9 cellular contexts compared by ENCODE assay signal in the genomic region with DNA sequence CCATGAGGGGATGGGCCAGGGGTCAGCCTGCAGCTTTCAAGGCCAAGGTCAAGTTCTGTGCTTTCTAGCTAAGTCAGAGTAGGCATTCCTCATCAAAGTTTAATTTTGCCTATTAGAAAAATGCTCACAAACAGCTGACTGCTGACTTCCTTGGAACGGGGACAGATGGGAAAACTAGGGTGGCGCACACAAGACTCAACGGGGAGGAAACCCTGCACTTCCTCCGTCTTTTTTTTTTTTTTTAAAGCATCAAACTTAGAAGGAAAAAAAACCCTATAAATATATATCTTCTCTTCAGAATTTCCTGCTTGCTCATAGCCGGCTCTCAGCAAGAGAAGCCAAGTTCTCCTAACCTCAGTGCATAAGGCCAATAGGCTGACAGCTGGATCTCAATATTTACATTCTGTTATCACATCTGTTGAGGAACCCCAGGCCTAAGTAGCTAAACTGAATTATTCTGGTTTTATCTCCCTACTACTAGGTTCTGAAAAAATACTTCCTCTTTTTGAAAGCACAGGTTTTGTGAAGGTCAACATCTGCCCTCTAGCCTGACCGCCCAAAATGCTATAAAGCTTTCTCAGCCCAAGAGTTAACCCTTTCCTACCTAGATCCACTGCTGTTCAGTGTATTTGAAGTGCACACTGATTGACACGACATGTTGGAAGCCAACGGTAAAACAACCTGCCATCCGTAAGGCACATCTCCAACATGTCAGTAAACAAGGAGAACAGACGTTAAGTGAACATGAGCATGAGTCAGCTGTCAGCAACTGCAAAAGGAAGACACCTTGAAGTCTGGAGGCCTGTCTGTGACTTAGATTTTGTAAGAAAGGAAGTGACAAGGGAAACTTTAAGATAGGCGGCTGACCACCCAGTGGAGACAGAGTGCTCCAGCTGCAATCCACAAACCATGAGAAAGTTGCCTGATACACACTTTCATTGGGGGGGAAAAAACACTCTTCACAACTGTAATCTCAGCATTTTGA.
A peak's percentile ranks its signal among the peaks of the same experiment; 100 is the strongest.
DNase-seq lines count a peak whose midpoint lies in the region; ATAC-seq and TF ChIP-seq lines count a peak whose summit lies in the region.
"Had no signal": no experiment of that assay in that cellular context is flagged by ENCODE, and none has a peak within 500 bp of the region (broad histone marks: within the 10 kb centered on the region; RNA-seq: fewer than 3 reads in every experiment).

No MANE protein-coding gene starts in this region.

- H2AFZ ChIP-seq in neural cell (ENCODE audit: low read depth, low read length), result no peak overlapping the region

- H3F3A ChIP-seq in neural cell (ENCODE audit: insufficient read depth, low read length, poor library complexity, severe bottlenecking), result no peaks in the 10 kb centered on the region

- H3K9ac ChIP-seq in neural cell (ENCODE audit: low read length), result no peak overlapping the region

- ATAC-seq in HG03103 (IDR thresholded peaks at IDR 0.05; ENCODE audit: low read depth, unreplicated experiment), result peak; percentile 72
- ATAC-seq in HG02840 (IDR thresholded peaks at IDR 0.05; ENCODE audit: low FRiP score, unreplicated experiment), result no peak
- no peak for ATAC-seq in GM18502 (IDR thresholded peaks at IDR 0.05; ENCODE audit: poor library complexity, unreplicated experiment)

- intact Hi-C loops in activated naive CD4-positive, alpha-beta T cell treated with anti-CD3 and anti-CD28 coated beads for 36 hours (cut with micrococcal nuclease), result no loop called here

- no peaks in the 10 kb centered on the region for H3K9me3 ChIP-seq in neural cell (ENCODE audit: low read length)

- H3K27ac Mint-ChIP-seq in activated naive CD4-positive, alpha-beta T cell treated with anti-CD3 and anti-CD28 coated beads for 36 hours, result no peak overlapping the region

- no peaks in the 10 kb centered on the region for H3K9me2 ChIP-seq in neural cell (ENCODE audit: insufficient read depth, low read length)

- H3K27me3 ChIP-seq in neural cell (ENCODE audit: insufficient read depth, low read depth, low read length), result no peaks in the 10 kb centered on the region

- H3K9me3 Mint-ChIP-seq in activated naive CD4-positive, alpha-beta T cell treated with anti-CD3 and anti-CD28 coated beads for 36 hours, result no peaks in the 10 kb centered on the region

- TF ChIP-seq CTCF in neural cell (IDR thresholded peaks at IDR 0.05; ENCODE audit: poor library complexity, severe bottlenecking), result no peak

- no peaks in the 10 kb centered on the region for H3K79me2 ChIP-seq in neural cell (replicated peaks; ENCODE audit: insufficient read depth, low read length)

- H3K4me2 ChIP-seq in neural cell (ENCODE audit: low read length), result no peak overlapping the region

- peak; percentile 15 for DNase-seq in activated naive CD4-positive, alpha-beta T cell treated with anti-CD3 and anti-CD28 coated beads for 36 hours
- DNase-seq in activated naive CD4-positive, alpha-beta T cell treated with anti-CD3 and anti-CD28 coated beads, Interleukin-2, amount 50 U/mL, for 16 hours, result no peak
- peak; percentile 67 for DNase-seq in SKM-1 treated with dmso at 0.1 percent for 144 hours (lab: John Stamatoyannopoulos, UW; ENCODE audit: unreplicated experiment)
- DNase-seq in NCI-H128 (lab: John Stamatoyannopoulos, UW; ENCODE audit: unreplicated experiment), result no peak
- DNase-seq: NCI-H2081 treated with DMSO at 0.1 percent for 48 hours had no signal

- no peaks in the 10 kb centered on the region for H3K36me3 Mint-ChIP-seq in activated naive CD4-positive, alpha-beta T cell treated with anti-CD3 and anti-CD28 coated beads for 36 hours (ENCODE audit: low read depth)

- H3K4me3 Mint-ChIP-seq in activated naive CD4-positive, alpha-beta T cell treated with anti-CD3 and anti-CD28 coated beads for 36 hours, result no peak overlapping the region

- CTCF ChIA-PET in activated naive CD4-positive, alpha-beta T cell treated with anti-CD3 and anti-CD28 coated beads for 36 hours (lab: Charles Lee), result interaction anchor here (0.6 kb wide), 1 partner anchor 105 kb away, joined by 7 read pairs; no protein-coding TSS in a partner anchor

- no peaks in the 10 kb centered on the region for H3K36me3 ChIP-seq in neural cell (ENCODE audit: insufficient read depth, low read length)

- no peak for TF ChIP-seq RAD21 in neural cell (conservative IDR thresholded peaks at IDR 0.05)

- TF ChIP-seq EP300 in neural cell (conservative IDR thresholded peaks at IDR 0.05; ENCODE audit: poor library complexity, severe bottlenecking), result peak; percentile 88

- peaks cover 13% of the 10 kb centered on the region for H3K4me1 Mint-ChIP-seq in activated naive CD4-positive, alpha-beta T cell treated with anti-CD3 and anti-CD28 coated beads for 36 hours (ENCODE audit: low read depth)

- no peak overlapping the region for H3K27ac ChIP-seq in neural cell (ENCODE audit: low read length)

- H4K20me1 ChIP-seq in neural cell (ENCODE audit: insufficient read depth), result no peaks in the 10 kb centered on the region

- no peak overlapping the region for H3K4me3 ChIP-seq in neural cell (ENCODE audit: low read length)

- H3K27me3 Mint-ChIP-seq in activated naive CD4-positive, alpha-beta T cell treated with anti-CD3 and anti-CD28 coated beads for 36 hours (ENCODE audit: low read depth), result peaks cover 10% of the 10 kb centered on the region

TF ChIP-seq in neural cell, 6 proteins besides CTCF, POLR2A, EP300 and RAD21:
- TF ChIP-seq POLR2AphosphoS5 (IDR thresholded peaks at IDR 0.05) (peak; percentile 96), SMC3 (conservative IDR thresholded peaks at IDR 0.05; ENCODE audit: poor library complexity) (no peak), EZH2 (IDR thresholded peaks at IDR 0.05; ENCODE audit: borderline replicate concordance, insufficient read depth, low read length, poor library complexity, severe bottlenecking) (no peak), TAF1 (IDR thresholded peaks at IDR 0.05; ENCODE audit: low read depth) (no peak), MXI1 (conservative IDR thresholded peaks at IDR 0.05; ENCODE audit: poor library complexity, severe bottlenecking) (no peak)
- TF ChIP-seq, protein P1, sequence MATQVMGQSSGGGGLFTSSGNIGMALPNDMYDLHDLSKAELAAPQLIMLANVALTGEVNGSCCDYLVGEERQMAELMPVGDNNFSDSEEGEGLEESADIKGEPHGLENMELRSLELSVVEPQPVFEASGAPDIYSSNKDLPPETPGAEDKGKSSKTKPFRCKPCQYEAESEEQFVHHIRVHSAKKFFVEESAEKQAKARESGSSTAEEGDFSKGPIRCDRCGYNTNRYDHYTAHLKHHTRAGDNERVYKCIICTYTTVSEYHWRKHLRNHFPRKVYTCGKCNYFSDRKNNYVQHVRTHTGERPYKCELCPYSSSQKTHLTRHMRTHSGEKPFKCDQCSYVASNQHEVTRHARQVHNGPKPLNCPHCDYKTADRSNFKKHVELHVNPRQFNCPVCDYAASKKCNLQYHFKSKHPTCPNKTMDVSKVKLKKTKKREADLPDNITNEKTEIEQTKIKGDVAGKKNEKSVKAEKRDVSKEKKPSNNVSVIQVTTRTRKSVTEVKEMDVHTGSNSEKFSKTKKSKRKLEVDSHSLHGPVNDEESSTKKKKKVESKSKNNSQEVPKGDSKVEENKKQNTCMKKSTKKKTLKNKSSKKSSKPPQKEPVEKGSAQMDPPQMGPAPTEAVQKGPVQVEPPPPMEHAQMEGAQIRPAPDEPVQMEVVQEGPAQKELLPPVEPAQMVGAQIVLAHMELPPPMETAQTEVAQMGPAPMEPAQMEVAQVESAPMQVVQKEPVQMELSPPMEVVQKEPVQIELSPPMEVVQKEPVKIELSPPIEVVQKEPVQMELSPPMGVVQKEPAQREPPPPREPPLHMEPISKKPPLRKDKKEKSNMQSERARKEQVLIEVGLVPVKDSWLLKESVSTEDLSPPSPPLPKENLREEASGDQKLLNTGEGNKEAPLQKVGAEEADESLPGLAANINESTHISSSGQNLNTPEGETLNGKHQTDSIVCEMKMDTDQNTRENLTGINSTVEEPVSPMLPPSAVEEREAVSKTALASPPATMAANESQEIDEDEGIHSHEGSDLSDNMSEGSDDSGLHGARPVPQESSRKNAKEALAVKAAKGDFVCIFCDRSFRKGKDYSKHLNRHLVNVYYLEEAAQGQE (IDR thresholded peaks at IDR 0.05; ENCODE audit: borderline replicate concordance), result no peak

Comparison
In these comparisons a context has a peak if more than half of its experiments do, and no peak if none do; other contexts are left out.
1. DNase-seq: peak in activated naive CD4-positive, alpha-beta T cell treated with anti-CD3 and anti-CD28 coated beads for 36 hours (single experiment) and SKM-1 treated with dmso at 0.1 percent for 144 hours (single experiment); none in activated naive CD4-positive, alpha-beta T cell treated with anti-CD3 and anti-CD28 coated beads, Interleukin-2, amount 50 U/mL, for 16 hours (single experiment) and NCI-H128 (single experiment).